11 cellular contexts compared by ENCODE assay signal in the genomic region with DNA sequence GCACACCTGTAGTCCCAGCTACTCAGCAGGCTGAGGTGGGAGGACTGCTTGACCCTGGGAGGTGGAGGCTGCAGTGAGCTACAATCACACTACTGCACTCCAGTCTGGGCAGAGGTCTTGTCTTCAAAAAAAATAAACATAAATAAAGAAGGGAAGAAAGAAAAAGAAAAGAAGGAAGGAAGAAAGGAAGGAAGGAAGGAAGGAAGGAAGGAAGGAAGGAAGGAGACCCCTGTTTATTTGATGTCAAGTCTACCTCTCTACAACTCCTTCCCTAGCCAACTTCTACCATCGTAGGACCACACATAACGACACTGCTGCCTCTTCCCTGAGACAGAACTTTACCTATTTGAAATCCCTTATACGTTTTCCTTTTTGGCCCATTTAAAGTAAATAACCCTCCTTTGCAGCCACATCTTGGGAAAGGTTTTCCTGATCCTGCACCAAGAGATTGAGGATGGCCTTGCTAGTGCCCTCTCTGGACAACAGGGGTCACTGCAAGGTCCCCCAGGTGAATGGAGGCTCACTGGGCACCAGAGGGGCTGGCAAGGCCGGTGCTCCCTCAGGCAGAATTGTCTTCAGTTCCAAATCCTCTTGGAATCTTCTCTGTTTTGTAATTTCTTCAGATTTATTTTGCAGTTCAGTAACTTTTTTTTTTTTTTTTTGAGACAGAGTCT. TPM values are rescaled to one million over a fixed set of nuclear protein-coding genes. Genes with fewer than 3 reads are reported as not detected.
DNase-seq lines count a peak whose midpoint lies in the region; ATAC-seq, FAIRE-seq and TF ChIP-seq lines count a peak whose summit lies in the region.
"Had no signal": no experiment of that assay in that cellular context is flagged by ENCODE, and none has a peak within 500 bp of the region (broad histone marks: within the 10 kb centered on the region; RNA-seq: fewer than 3 reads in every experiment).

No MANE protein-coding gene starts in this region.

- TF ChIP-seq CTCF in OCI-LY7 (conservative IDR thresholded peaks at IDR 0.05; ENCODE audit: low read length) (peak; percentile 71), fibroblast of mammary gland (conservative IDR thresholded peaks at IDR 0.05; ENCODE audit: control insufficient read depth, insufficient read depth, low read depth, low read length) (peak; percentile 69), tibial nerve (IDR thresholded peaks at IDR 0.05) (peak in 4 of 5 experiments; percentile 20 to 40 (median 22))

- peaks cover 15% of the 10 kb centered on the region for H3K36me3 Mint-ChIP-seq in activated CD4-positive, alpha-beta memory T cell treated with anti-CD3 and anti-CD28 coated beads for 36 hours
- peaks cover 20% of the 10 kb centered on the region for H3K36me3 Mint-ChIP-seq in activated CD4-positive, alpha-beta memory T cell treated with anti-CD3 and anti-CD28 coated beads, Interleukin-2, amount 10 ng/mL, durations not matched to agents 7 days and 5 days (ENCODE audit: low read depth)
- H3K36me3 Mint-ChIP-seq in activated T-helper 1 cell treated with anti-CD3 and anti-CD28 coated beads, Interleukin-12 subunit alpha, Interleukin-12 subunit beta, Interleukin-2, Interleukin-4 antibody, amounts not matched to agents 30 ng/mL and 10 ng/mL and 1 ng/mL, durations not matched to agents 14 hours and 24 hours and 36 hours (ENCODE audit: low read depth), result peaks cover 15% of the 10 kb centered on the region

- no peaks in the 10 kb centered on the region for H3K79me2 ChIP-seq in OCI-LY7 (ENCODE audit: insufficient read depth, low read depth, low read length)

- CTCF ChIA-PET in activated CD4-positive, alpha-beta memory T cell treated with anti-CD3 and anti-CD28 coated beads for 36 hours (lab: Charles Lee), result interaction anchor here (0.7 to 2.2 kb wide), 6 partner anchors 8 to 158 kb away, joined by 3 to 11 read pairs (median 4); partner anchors contain the start of gene RPS14
- CTCF ChIA-PET in activated CD4-positive, alpha-beta memory T cell treated with anti-CD3 and anti-CD28 coated beads, Interleukin-2, amount 10 ng/mL, durations not matched to agents 7 days and 5 days (lab: Charles Lee), result interaction anchor here (0.7 to 1.9 kb wide), 3 partner anchors 11 to 118 kb away, joined by 3 to 6 read pairs (median 3); partner anchors contain the start of gene RPS14
- CTCF ChIA-PET in OCI-LY7 (lab: Charles Lee; ENCODE audit: unreplicated experiment), result no interaction called here

- POLR2A ChIA-PET in activated CD4-positive, alpha-beta memory T cell treated with anti-CD3 and anti-CD28 coated beads for 36 hours (lab: Charles Lee), result no interaction called here
- POLR2A ChIA-PET in activated CD4-positive, alpha-beta memory T cell treated with anti-CD3 and anti-CD28 coated beads, Interleukin-2, amount 10 ng/mL, durations not matched to agents 7 days and 5 days (lab: Charles Lee), result interaction anchor here (1.3 to 1.4 kb wide), 2 partner anchors 11 to 26 kb away, joined by 3 to 6 read pairs; partner anchors contain the start of genes CD74 and RPS14
- POLR2A ChIA-PET in OCI-LY7 (lab: Charles Lee), result interaction anchor here (0.6 kb wide), 1 partner anchor 9 kb away, joined by 5 read pairs; no protein-coding TSS in a partner anchor

- H4K20me1 ChIP-seq in OCI-LY7 (ENCODE audit: insufficient read depth, low read length), result no peaks in the 10 kb centered on the region

- 51 to 55% methylated on average over 4 of the region's 4 CpGs for WGBS in tibial nerve, 2 donors

- no peak for TF ChIP-seq EP300 in tibial nerve (IDR thresholded peaks at IDR 0.05)

- BruUV-seq in OCI-LY7 (replicated peaks; lab: Mats Ljungman, UMichigan), result no TSS peak

- H3K9me2 ChIP-seq in OCI-LY7 (ENCODE audit: insufficient read depth, low read length), result no peaks in the 10 kb centered on the region

- H3K36me3 ChIP-seq in OCI-LY7 (ENCODE audit: insufficient read depth, low read length), result peaks cover 19% of the 10 kb centered on the region
- peaks cover 0 to 29% (median 6%) of the 10 kb centered on the region in 3 donors for H3K36me3 ChIP-seq in tibial nerve

- ATAC-seq in GM21825 (IDR thresholded peaks at IDR 0.05; ENCODE audit: unreplicated experiment), result no peak

- peaks cover 13% of the 10 kb centered on the region for H3K4me1 Mint-ChIP-seq in activated CD4-positive, alpha-beta memory T cell treated with anti-CD3 and anti-CD28 coated beads for 36 hours (ENCODE audit: low read depth)
- H3K4me1 Mint-ChIP-seq in activated CD4-positive, alpha-beta memory T cell treated with anti-CD3 and anti-CD28 coated beads, Interleukin-2, amount 10 ng/mL, durations not matched to agents 7 days and 5 days, result peaks cover 11% of the 10 kb centered on the region
- peaks cover 12% of the 10 kb centered on the region for H3K4me1 Mint-ChIP-seq in activated T-helper 1 cell treated with anti-CD3 and anti-CD28 coated beads, Interleukin-12 subunit alpha, Interleukin-12 subunit beta, Interleukin-2, Interleukin-4 antibody, amounts not matched to agents 30 ng/mL and 10 ng/mL and 1 ng/mL, durations not matched to agents 14 hours and 24 hours and 36 hours (ENCODE audit: low read depth)

- H3K4me3 ChIP-seq in OCI-LY7 (ENCODE audit: low read depth, low read length, poor library complexity, severe bottlenecking) (no peak overlapping the region), fibroblast of mammary gland (ENCODE audit: control insufficient read depth, low read depth, low read length) (no peak overlapping the region), tibial nerve (no peak overlapping the region)
- H3K4me3 ChIP-seq: prostate gland had no signal

- DNase-seq in activated CD4-positive, alpha-beta memory T cell treated with anti-CD3 and anti-CD28 coated beads for 36 hours, result peak; percentile 30
- DNase-seq in activated CD4-positive, alpha-beta memory T cell treated with anti-CD3 and anti-CD28 coated beads, Interleukin-2, amount 10 ng/mL, durations not matched to agents 7 days and 5 days, result no peak
- DNase-seq in OCI-LY7 (ENCODE audit: low spot score), result no peak
- peak; percentile 33 for DNase-seq in fibroblast of mammary gland (ENCODE audit: low read depth)
- no peak for DNase-seq in tibial nerve (ENCODE audit: low spot score in 2 of 2)
- DNase-seq in activated T-helper 1 cell treated with anti-CD3 and anti-CD28 coated beads, Interleukin-12 subunit alpha, Interleukin-12 subunit beta, Interleukin-2, Interleukin-4 antibody, amounts not matched to agents 30 ng/mL and 10 ng/mL and 1 ng/mL, durations not matched to agents 14 hours and 24 hours and 36 hours (ENCODE audit: low spot score), result no peak
- no peak for DNase-seq in GM12891 (ENCODE audit: insufficient read length, low spot score)
- DNase-seq: NCI-H1092 had no signal

- H3K4me3 Mint-ChIP-seq in activated CD4-positive, alpha-beta memory T cell treated with anti-CD3 and anti-CD28 coated beads for 36 hours, result no peak overlapping the region
- H3K4me3 Mint-ChIP-seq in activated CD4-positive, alpha-beta memory T cell treated with anti-CD3 and anti-CD28 coated beads, Interleukin-2, amount 10 ng/mL, durations not matched to agents 7 days and 5 days, result no peak overlapping the region
- H3K4me3 Mint-ChIP-seq in activated T-helper 1 cell treated with anti-CD3 and anti-CD28 coated beads, Interleukin-12 subunit alpha, Interleukin-12 subunit beta, Interleukin-2, Interleukin-4 antibody, amounts not matched to agents 30 ng/mL and 10 ng/mL and 1 ng/mL, durations not matched to agents 14 hours and 24 hours and 36 hours, result no peak overlapping the region
- H3K4me3 Mint-ChIP-seq: brain had no signal

- H3K27ac ChIP-seq in OCI-LY7 (ENCODE audit: low read depth, low read length, poor library complexity, severe bottlenecking), result no peak overlapping the region
- no peak overlapping the region for H3K27ac ChIP-seq in tibial nerve
- H3K27ac ChIP-seq: prostate gland had no signal

- no peaks in the 10 kb centered on the region for H3K9me3 Mint-ChIP-seq in activated CD4-positive, alpha-beta memory T cell treated with anti-CD3 and anti-CD28 coated beads for 36 hours
- H3K9me3 Mint-ChIP-seq in activated CD4-positive, alpha-beta memory T cell treated with anti-CD3 and anti-CD28 coated beads, Interleukin-2, amount 10 ng/mL, durations not matched to agents 7 days and 5 days, result no peaks in the 10 kb centered on the region
- no peaks in the 10 kb centered on the region for H3K9me3 Mint-ChIP-seq in activated T-helper 1 cell treated with anti-CD3 and anti-CD28 coated beads, Interleukin-12 subunit alpha, Interleukin-12 subunit beta, Interleukin-2, Interleukin-4 antibody, amounts not matched to agents 30 ng/mL and 10 ng/mL and 1 ng/mL, durations not matched to agents 14 hours and 24 hours and 36 hours
- H3K9me3 Mint-ChIP-seq: brain had no signal

- H3K9me3 ChIP-seq in OCI-LY7 (ENCODE audit: low read length) (no peaks in the 10 kb centered on the region), tibial nerve (no peaks in the 10 kb centered on the region)
- H3K9me3 ChIP-seq: prostate gland had no signal

- H3K4me2 ChIP-seq in OCI-LY7 (ENCODE audit: low read length), result no peak overlapping the region

- no peak for FAIRE-seq in GM12891 (lab: Jason Lieb, UNC)

- peaks cover 11% of the 10 kb centered on the region for H3K4me1 ChIP-seq in OCI-LY7 (ENCODE audit: insufficient read depth, low read length, poor library complexity, severe bottlenecking)
- H3K4me1 ChIP-seq in tibial nerve, result peaks cover 0 to 10% (median 3%) of the 10 kb centered on the region in 4 donors
- H3K4me1 ChIP-seq: prostate gland had no signal

- intact Hi-C loops in activated CD4-positive, alpha-beta memory T cell treated with anti-CD3 and anti-CD28 coated beads for 36 hours (cut with micrococcal nuclease), result no loop called here
- intact Hi-C loops in OCI-LY7 (cut with micrococcal nuclease; ENCODE audit: unreplicated experiment), result no loop called here
- intact Hi-C loops in activated T-helper 1 cell treated with anti-CD3 and anti-CD28 coated beads, Interleukin-12 subunit alpha, Interleukin-12 subunit beta, Interleukin-2, Interleukin-4 antibody, amounts not matched to agents 30 ng/mL and 10 ng/mL and 1 ng/mL, durations not matched to agents 14 hours and 24 hours and 36 hours (cut with micrococcal nuclease), result no loop called here

- H2AFZ ChIP-seq in OCI-LY7 (ENCODE audit: low read length), result no peak overlapping the region

- no peak overlapping the region for H3K27ac Mint-ChIP-seq in activated CD4-positive, alpha-beta memory T cell treated with anti-CD3 and anti-CD28 coated beads for 36 hours
- no peak overlapping the region for H3K27ac Mint-ChIP-seq in activated CD4-positive, alpha-beta memory T cell treated with anti-CD3 and anti-CD28 coated beads, Interleukin-2, amount 10 ng/mL, durations not matched to agents 7 days and 5 days
- no peak overlapping the region for H3K27ac Mint-ChIP-seq in activated T-helper 1 cell treated with anti-CD3 and anti-CD28 coated beads, Interleukin-12 subunit alpha, Interleukin-12 subunit beta, Interleukin-2, Interleukin-4 antibody, amounts not matched to agents 30 ng/mL and 10 ng/mL and 1 ng/mL, durations not matched to agents 14 hours and 24 hours and 36 hours
- H3K27ac Mint-ChIP-seq: brain had no signal

- no peaks in the 10 kb centered on the region for H3K27me3 ChIP-seq in tibial nerve

- H3K27me3 Mint-ChIP-seq in activated CD4-positive, alpha-beta memory T cell treated with anti-CD3 and anti-CD28 coated beads for 36 hours, result no peaks in the 10 kb centered on the region
- no peaks in the 10 kb centered on the region for H3K27me3 Mint-ChIP-seq in activated CD4-positive, alpha-beta memory T cell treated with anti-CD3 and anti-CD28 coated beads, Interleukin-2, amount 10 ng/mL, durations not matched to agents 7 days and 5 days
- H3K27me3 Mint-ChIP-seq in activated T-helper 1 cell treated with anti-CD3 and anti-CD28 coated beads, Interleukin-12 subunit alpha, Interleukin-12 subunit beta, Interleukin-2, Interleukin-4 antibody, amounts not matched to agents 30 ng/mL and 10 ng/mL and 1 ng/mL, durations not matched to agents 14 hours and 24 hours and 36 hours (ENCODE audit: insufficient read depth), result peaks cover 2% of the 10 kb centered on the region

- TF ChIP-seq POLR2A in tibial nerve (IDR thresholded peaks at IDR 0.05) (no peak), GM12891 (IDR thresholded peaks at IDR 0.05; ENCODE audit: low read depth, low read length) (no peak)

RNA-seq across cellular contexts. Expression of gene RPS14, which starts 10.5 kb away (rescaled TPM):
- total RNA-seq in activated CD4-positive, alpha-beta memory T cell treated with anti-CD3 and anti-CD28 coated beads for 36 hours, result 1,000 to 10,000 TPM; 3,748 to 3,882 TPM
- 1,000 to 10,000 TPM; 2,316 to 2,367 TPM for total RNA-seq in activated CD4-positive, alpha-beta memory T cell treated with anti-CD3 and anti-CD28 coated beads, Interleukin-2, amount 10 ng/mL, durations not matched to agents 7 days and 5 days
- 2,281 and 2,351 TPM in 2 replicates for total RNA-seq in OCI-LY7 (2014; rRNA removed; shearing (Covaris generic))
- 2,284 and 2,304 TPM in 2 replicates for total RNA-seq in OCI-LY7 (2022)
- 1,000 to 10,000 TPM; 2,328 to 3,623 (median 2,710) TPM for total RNA-seq in tibial nerve
- 2,328 and 2,429 TPM in 2 replicates for total RNA-seq in activated T-helper 1 cell treated with anti-CD3 and anti-CD28 coated beads, Interleukin-12 subunit alpha, Interleukin-12 subunit beta, Interleukin-2, Interleukin-4 antibody, amounts not matched to agents 30 ng/mL and 10 ng/mL and 1 ng/mL, durations not matched to agents 14 hours and 24 hours and 36 hours
- 5,398 TPM for polyA plus RNA-seq in GM12891 (2012; ENCODE audit: low read depth, missing spikeins)

RNA-seq across cellular contexts. Expression of gene CD74, which starts 26.3 kb away (rescaled TPM):
- 100 to 1,000 TPM; 251 to 254 TPM for total RNA-seq in activated CD4-positive, alpha-beta memory T cell treated with anti-CD3 and anti-CD28 coated beads for 36 hours
- total RNA-seq in activated CD4-positive, alpha-beta memory T cell treated with anti-CD3 and anti-CD28 coated beads, Interleukin-2, amount 10 ng/mL, durations not matched to agents 7 days and 5 days, result 1,000 to 10,000 TPM; 1,158 to 1,180 TPM
- 2,446 and 3,686 TPM in 2 replicates for total RNA-seq in OCI-LY7 (2014; rRNA removed; shearing (Covaris generic))
- total RNA-seq in OCI-LY7 (2022) (1,759 and 1,769 TPM in 2 replicates), tibial nerve (1,000 to 10,000 TPM in 1 of 4 donors, 100 to 1,000 TPM in 3; 309 to 1,049 (median 557) TPM)
- total RNA-seq in activated T-helper 1 cell treated with anti-CD3 and anti-CD28 coated beads, Interleukin-12 subunit alpha, Interleukin-12 subunit beta, Interleukin-2, Interleukin-4 antibody, amounts not matched to agents 30 ng/mL and 10 ng/mL and 1 ng/mL, durations not matched to agents 14 hours and 24 hours and 36 hours, result 440 and 444 TPM in 2 replicates
- 7,750 TPM for polyA plus RNA-seq in GM12891 (2012; ENCODE audit: low read depth, missing spikeins)

Comparison
In these comparisons a context has a peak if more than half of its experiments do, and no peak if none do; other contexts are left out.
1. DNase-seq: peak in activated CD4-positive, alpha-beta memory T cell treated with anti-CD3 and anti-CD28 coated beads for 36 hours (single experiment) and fibroblast of mammary gland (single experiment); none in activated CD4-positive, alpha-beta memory T cell treated with anti-CD3 and anti-CD28 coated beads, Interleukin-2, amount 10 ng/mL, durations not matched to agents 7 days and 5 days (single experiment), OCI-LY7 (single experiment), tibial nerve (0 of 2), activated T-helper 1 cell treated with anti-CD3 and anti-CD28 coated beads, Interleukin-12 subunit alpha, Interleukin-12 subunit beta, Interleukin-2, Interleukin-4 antibody, amounts not matched to agents 30 ng/mL and 10 ng/mL and 1 ng/mL, durations not matched to agents 14 hours and 24 hours and 36 hours (single experiment) and GM12891 (single experiment).
2. Peak in every context shown above with its lines, with median percentiles within 50 percentile points of each other: CTCF ChIP-seq.